2 cellular contexts compared by ENCODE assay signal in the genomic region with DNA sequence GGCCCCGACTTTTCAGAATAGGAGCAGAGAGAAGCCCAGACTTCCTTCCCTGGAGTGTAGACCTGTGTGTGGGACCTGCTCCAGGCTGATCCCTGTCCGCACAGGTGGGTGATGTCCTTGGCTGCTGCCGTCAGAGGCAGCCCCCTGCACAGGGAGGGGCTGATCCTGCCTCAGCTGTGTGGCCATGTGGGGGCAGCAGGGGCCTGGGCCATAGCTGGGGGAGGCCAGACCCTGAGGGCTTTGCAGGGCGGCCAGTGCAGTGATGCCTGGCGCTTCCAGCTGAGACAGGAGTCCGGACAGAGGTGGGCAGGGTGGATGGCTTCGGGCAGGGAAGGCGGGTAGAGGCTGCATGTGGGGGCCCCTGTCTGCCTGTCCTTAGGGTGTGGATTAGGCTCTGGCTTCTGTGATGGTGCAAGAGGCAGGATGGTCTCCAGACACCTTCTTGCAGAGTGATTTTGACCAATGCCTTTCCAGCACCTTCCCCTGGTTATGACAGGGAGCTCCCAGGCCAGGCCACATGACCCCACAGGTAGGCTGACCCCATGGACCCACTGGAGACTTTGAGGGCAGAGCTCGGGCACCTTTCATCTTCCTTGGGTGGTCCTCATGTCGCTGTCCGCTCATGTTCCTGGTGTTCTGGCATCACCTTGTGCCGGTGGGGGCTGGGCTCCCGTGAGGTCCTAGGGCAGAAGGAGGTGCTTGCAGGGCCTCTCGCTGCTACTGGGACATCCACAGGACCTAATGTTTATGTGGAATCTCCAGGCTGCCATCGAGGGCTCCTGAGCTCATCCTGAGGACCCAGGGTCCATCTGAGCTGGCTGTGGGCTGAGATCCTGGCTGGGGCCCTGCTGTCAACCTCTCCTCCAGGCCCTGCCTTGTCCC.
TF ChIP-seq lines count a peak whose summit lies in the region.

No MANE protein-coding gene starts in this region.

TF ChIP-seq in SK-N-SH, 30 proteins besides CTCF, POLR2A, EP300 and RAD21:
- TF ChIP-seq, protein P1, sequence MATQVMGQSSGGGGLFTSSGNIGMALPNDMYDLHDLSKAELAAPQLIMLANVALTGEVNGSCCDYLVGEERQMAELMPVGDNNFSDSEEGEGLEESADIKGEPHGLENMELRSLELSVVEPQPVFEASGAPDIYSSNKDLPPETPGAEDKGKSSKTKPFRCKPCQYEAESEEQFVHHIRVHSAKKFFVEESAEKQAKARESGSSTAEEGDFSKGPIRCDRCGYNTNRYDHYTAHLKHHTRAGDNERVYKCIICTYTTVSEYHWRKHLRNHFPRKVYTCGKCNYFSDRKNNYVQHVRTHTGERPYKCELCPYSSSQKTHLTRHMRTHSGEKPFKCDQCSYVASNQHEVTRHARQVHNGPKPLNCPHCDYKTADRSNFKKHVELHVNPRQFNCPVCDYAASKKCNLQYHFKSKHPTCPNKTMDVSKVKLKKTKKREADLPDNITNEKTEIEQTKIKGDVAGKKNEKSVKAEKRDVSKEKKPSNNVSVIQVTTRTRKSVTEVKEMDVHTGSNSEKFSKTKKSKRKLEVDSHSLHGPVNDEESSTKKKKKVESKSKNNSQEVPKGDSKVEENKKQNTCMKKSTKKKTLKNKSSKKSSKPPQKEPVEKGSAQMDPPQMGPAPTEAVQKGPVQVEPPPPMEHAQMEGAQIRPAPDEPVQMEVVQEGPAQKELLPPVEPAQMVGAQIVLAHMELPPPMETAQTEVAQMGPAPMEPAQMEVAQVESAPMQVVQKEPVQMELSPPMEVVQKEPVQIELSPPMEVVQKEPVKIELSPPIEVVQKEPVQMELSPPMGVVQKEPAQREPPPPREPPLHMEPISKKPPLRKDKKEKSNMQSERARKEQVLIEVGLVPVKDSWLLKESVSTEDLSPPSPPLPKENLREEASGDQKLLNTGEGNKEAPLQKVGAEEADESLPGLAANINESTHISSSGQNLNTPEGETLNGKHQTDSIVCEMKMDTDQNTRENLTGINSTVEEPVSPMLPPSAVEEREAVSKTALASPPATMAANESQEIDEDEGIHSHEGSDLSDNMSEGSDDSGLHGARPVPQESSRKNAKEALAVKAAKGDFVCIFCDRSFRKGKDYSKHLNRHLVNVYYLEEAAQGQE (IDR thresholded peaks at IDR 0.05; ENCODE audit: low read depth, low read length), result no peak
- TF ChIP-seq RFX5 (IDR thresholded peaks at IDR 0.05; ENCODE audit: low read length) (no peak), NFIC (IDR thresholded peaks at IDR 0.05; ENCODE audit: borderline replicate concordance) (no peak), MXI1 (IDR thresholded peaks at IDR 0.05; ENCODE audit: low read depth, low read length) (no peak), GATA2 (CRISPR knock-in tag; IDR thresholded peaks at IDR 0.05) (no peak), FOXJ3 (CRISPR knock-in tag; IDR thresholded peaks at IDR 0.05) (no peak), TCF12 (IDR thresholded peaks at IDR 0.05) (no peak), MEF2A (IDR thresholded peaks at IDR 0.05; ENCODE audit: borderline replicate concordance, low read depth) (no peak)
- TF ChIP-seq, protein P2, sequence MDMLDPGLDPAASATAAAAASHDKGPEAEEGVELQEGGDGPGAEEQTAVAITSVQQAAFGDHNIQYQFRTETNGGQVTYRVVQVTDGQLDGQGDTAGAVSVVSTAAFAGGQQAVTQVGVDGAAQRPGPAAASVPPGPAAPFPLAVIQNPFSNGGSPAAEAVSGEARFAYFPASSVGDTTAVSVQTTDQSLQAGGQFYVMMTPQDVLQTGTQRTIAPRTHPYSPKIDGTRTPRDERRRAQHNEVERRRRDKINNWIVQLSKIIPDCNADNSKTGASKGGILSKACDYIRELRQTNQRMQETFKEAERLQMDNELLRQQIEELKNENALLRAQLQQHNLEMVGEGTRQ (IDR thresholded peaks at IDR 0.05; ENCODE audit: borderline replicate concordance, low read depth, low read length), result no peak
- TF ChIP-seq, protein P3, sequence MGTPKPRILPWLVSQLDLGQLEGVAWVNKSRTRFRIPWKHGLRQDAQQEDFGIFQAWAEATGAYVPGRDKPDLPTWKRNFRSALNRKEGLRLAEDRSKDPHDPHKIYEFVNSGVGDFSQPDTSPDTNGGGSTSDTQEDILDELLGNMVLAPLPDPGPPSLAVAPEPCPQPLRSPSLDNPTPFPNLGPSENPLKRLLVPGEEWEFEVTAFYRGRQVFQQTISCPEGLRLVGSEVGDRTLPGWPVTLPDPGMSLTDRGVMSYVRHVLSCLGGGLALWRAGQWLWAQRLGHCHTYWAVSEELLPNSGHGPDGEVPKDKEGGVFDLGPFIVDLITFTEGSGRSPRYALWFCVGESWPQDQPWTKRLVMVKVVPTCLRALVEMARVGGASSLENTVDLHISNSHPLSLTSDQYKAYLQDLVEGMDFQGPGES (IDR thresholded peaks at IDR 0.05; ENCODE audit: low read depth, low read length), result no peak
TF ChIP-seq in SK-N-SH: peak in this region for 0.

TF ChIP-seq in SK-N-SH treated with all-trans-retinoic acid at 6 μM for 48 hours, 23 proteins besides CTCF, POLR2A, EP300 and RAD21 (continued from another document):
- TF ChIP-seq, protein P4, sequence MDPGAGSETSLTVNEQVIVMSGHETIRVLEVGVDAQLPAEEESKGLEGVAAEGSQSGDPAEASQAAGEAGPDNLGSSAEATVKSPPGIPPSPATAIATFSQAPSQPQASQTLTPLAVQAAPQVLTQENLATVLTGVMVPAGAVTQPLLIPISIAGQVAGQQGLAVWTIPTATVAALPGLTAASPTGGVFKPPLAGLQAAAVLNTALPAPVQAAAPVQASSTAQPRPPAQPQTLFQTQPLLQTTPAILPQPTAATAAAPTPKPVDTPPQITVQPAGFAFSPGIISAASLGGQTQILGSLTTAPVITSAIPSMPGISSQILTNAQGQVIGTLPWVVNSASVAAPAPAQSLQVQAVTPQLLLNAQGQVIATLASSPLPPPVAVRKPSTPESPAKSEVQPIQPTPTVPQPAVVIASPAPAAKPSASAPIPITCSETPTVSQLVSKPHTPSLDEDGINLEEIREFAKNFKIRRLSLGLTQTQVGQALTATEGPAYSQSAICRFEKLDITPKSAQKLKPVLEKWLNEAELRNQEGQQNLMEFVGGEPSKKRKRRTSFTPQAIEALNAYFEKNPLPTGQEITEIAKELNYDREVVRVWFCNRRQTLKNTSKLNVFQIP (CRISPR knock-in tag; IDR thresholded peaks at IDR 0.05; ENCODE audit: borderline replicate concordance, low read depth), result no peak
- no peak for TF ChIP-seq ZNF565 (CRISPR knock-in tag; conservative IDR thresholded peaks at IDR 0.05; ENCODE audit: low read depth)
- TF ChIP-seq ARNTL (CRISPR knock-in tag; IDR thresholded peaks at IDR 0.05; ENCODE audit: borderline replicate concordance, low read depth), result no peak
- TF ChIP-seq CSDC2 (CRISPR knock-in tag; IDR thresholded peaks at IDR 0.05), result no peak
- TF ChIP-seq TOX (CRISPR knock-in tag; IDR thresholded peaks at IDR 0.05; ENCODE audit: borderline replicate concordance), result no peak
- TF ChIP-seq ZNF8 (CRISPR knock-in tag; IDR thresholded peaks at IDR 0.05), result no peak
- TF ChIP-seq PPARA (CRISPR knock-in tag; IDR thresholded peaks at IDR 0.05; ENCODE audit: borderline replicate concordance), result no peak
- TF ChIP-seq ZNF70 (CRISPR knock-in tag; IDR thresholded peaks at IDR 0.05), result no peak
- no peak for TF ChIP-seq GLIS3 (CRISPR knock-in tag; IDR thresholded peaks at IDR 0.05)
- TF ChIP-seq, protein P5, sequence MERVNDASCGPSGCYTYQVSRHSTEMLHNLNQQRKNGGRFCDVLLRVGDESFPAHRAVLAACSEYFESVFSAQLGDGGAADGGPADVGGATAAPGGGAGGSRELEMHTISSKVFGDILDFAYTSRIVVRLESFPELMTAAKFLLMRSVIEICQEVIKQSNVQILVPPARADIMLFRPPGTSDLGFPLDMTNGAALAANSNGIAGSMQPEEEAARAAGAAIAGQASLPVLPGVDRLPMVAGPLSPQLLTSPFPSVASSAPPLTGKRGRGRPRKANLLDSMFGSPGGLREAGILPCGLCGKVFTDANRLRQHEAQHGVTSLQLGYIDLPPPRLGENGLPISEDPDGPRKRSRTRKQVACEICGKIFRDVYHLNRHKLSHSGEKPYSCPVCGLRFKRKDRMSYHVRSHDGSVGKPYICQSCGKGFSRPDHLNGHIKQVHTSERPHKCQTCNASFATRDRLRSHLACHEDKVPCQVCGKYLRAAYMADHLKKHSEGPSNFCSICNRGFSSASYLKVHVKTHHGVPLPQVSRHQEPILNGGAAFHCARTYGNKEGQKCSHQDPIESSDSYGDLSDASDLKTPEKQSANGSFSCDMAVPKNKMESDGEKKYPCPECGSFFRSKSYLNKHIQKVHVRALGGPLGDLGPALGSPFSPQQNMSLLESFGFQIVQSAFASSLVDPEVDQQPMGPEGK (CRISPR knock-in tag; IDR thresholded peaks at IDR 0.05; ENCODE audit: borderline replicate concordance), result no peak
- TF ChIP-seq, protein P6, sequence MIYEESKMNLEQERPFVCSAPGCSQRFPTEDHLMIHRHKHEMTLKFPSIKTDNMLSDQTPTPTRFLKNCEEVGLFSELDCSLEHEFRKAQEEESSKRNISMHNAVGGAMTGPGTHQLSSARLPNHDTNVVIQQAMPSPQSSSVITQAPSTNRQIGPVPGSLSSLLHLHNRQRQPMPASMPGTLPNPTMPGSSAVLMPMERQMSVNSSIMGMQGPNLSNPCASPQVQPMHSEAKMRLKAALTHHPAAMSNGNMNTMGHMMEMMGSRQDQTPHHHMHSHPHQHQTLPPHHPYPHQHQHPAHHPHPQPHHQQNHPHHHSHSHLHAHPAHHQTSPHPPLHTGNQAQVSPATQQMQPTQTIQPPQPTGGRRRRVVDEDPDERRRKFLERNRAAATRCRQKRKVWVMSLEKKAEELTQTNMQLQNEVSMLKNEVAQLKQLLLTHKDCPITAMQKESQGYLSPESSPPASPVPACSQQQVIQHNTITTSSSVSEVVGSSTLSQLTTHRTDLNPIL (CRISPR knock-in tag; IDR thresholded peaks at IDR 0.05; ENCODE audit: low read depth), result no peak
